Comparison of ENCODE assay signal across 8 cellular contexts in genomic region chr9:128370752-128371621, GRCh38. TPM values are rescaled to one million over a fixed set of nuclear protein-coding genes. Genes with fewer than 3 reads are reported as not detected.
DNase-seq lines count a peak whose midpoint lies in the region; ATAC-seq and TF ChIP-seq lines count a peak whose summit lies in the region.

URM1 (plus strand) TSS chr9:128371374; CDS start chr9:128371381, 7 bp downstream.

- H3K9me3 ChIP-seq in spleen, result no peaks in the 10 kb centered on the region

- H3K36me3 ChIP-seq in spleen, result peaks cover 0 to 36% (median 10%) of the 10 kb centered on the region in 6 donors

- H3K4me3 ChIP-seq in AG09309 (ENCODE audit: control insufficient read depth, low read depth, low read length), result peak within 1 kb of the TSS; percentile 88
- H3K4me3 ChIP-seq in spleen, result peak within 1 kb of the TSS; percentile 85 to 97 (median 88)

- TF ChIP-seq CTCF in AG09309 (IDR thresholded peaks at IDR 0.05; ENCODE audit: control insufficient read depth, insufficient read depth, low read depth, low read length, missing control alignments) (peak; percentile 17), spleen (IDR thresholded peaks at IDR 0.05 in 8 of 11, conservative IDR thresholded peaks at IDR 0.05 in 3 of 11) (peak in 1 of 11 experiments; percentile 9)

- peak; percentile 88 for ATAC-seq in GM19023 (IDR thresholded peaks at IDR 0.05; ENCODE audit: unreplicated experiment)
- peak; percentile 96 for ATAC-seq in HG03280 (IDR thresholded peaks at IDR 0.05; ENCODE audit: unreplicated experiment)

- H3K4me1 ChIP-seq in spleen, result peaks cover 17 to 63% (median 38%) of the 10 kb centered on the region in 6 donors

- TF ChIP-seq POLR2A in spleen (IDR thresholded peaks at IDR 0.05), result peak; percentile 3 to 75 (median 21)

- intact Hi-C loops in spleen (cut with DNase I; ENCODE audit: low total_unique reads), result no loop called here

- DNase-seq in AG09309 (ENCODE audit: low read depth) (peak; percentile 81), NCI-H345 treated with DMSO at 0.1 percent for 48 hours (lab: John Stamatoyannopoulos, UW; ENCODE audit: unreplicated experiment) (peak; percentile 84), caudate nucleus (lab: John Stamatoyannopoulos, UW) (peak in 60 of 61 donors; percentile 74 to 99 (median 96)), inferior parietal cortex (ENCODE audit: extremely low spot score) (peak; percentile 98), spleen (peak; percentile 99)
- peak; percentile 87 to 94 (median 90) for DNase-seq in activated CD4-positive, CD25-positive, alpha-beta regulatory T cell (lab: John Stamatoyannopoulos, UW)

- 0% methylated on average over 35 to 55 of the region's 55 CpGs for WGBS in spleen, 5 donors

- H3K27me3 ChIP-seq in spleen (replicated peaks in 1 of 7), result no peaks in the 10 kb centered on the region

- peak within 1 kb of the TSS; percentile 98 for H3K27ac ChIP-seq in caudate nucleus (ENCODE audit: low read depth, low read length)
- peak within 1 kb of the TSS; percentile 84 to 94 (median 92) for H3K27ac ChIP-seq in spleen

RNA-seq across cellular contexts. Expression of gene URM1, which starts in this region (rescaled TPM):
- total RNA-seq in spleen, result 10 to 100 TPM; 32.9 to 58.1 (median 43.8) TPM
- polyA plus RNA-seq in spleen, result 10 to 100 TPM; 28.1 to 47.9 (median 47.9) TPM

Comparison
In these comparisons a context has a peak if more than half of its experiments do, and no peak if none do; other contexts are left out.
1. Peak in every context shown above with its lines: DNase-seq, ATAC-seq, H3K4me3 ChIP-seq and H3K27ac ChIP-seq.